Comparison of ENCODE assay signal across 1 cellular context in the genomic region with DNA sequence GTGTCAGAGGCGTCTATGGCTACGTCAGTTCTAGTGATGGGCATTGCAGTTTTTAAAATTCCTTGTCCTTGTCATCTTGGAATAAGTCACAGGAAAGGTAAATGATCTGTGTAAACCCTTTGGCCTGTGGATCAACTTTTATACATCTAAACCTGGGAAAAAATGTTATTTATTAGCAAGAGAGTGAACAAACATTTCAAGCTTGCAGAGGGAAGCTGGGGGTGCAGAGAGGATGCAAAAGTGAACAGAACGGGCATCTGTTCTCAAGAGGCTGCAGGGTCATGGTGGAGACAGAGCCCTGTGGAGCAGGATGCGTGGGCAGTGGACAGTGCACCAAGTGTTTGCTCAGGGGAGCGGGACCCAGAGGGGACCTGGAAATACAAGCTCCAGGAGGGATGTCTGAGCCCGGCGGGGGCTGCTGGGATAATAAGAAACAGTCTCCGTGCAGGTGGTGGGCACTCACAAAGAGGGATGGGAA.
TF ChIP-seq lines count a peak whose summit lies in the region.

No MANE protein-coding gene starts in this region.

TF ChIP-seq in HepG2, 621 proteins besides CTCF, POLR2A, EP300 and RAD21 (continued from another document):
- TF ChIP-seq, protein P1, sequence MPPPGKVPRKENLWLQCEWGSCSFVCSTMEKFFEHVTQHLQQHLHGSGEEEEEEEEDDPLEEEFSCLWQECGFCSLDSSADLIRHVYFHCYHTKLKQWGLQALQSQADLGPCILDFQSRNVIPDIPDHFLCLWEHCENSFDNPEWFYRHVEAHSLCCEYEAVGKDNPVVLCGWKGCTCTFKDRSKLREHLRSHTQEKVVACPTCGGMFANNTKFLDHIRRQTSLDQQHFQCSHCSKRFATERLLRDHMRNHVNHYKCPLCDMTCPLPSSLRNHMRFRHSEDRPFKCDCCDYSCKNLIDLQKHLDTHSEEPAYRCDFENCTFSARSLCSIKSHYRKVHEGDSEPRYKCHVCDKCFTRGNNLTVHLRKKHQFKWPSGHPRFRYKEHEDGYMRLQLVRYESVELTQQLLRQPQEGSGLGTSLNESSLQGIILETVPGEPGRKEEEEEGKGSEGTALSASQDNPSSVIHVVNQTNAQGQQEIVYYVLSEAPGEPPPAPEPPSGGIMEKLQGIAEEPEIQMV (CRISPR knock-in tag; IDR thresholded peaks at IDR 0.05; ENCODE audit: low read depth): 0 out of 2 replicates have a peak, but pooled peaks have one; percentile 0
- 0 out of 2 replicates have a peak, but pooled peaks have one; percentile 71 for TF ChIP-seq ZNF17 (CRISPR knock-in tag; IDR thresholded peaks at IDR 0.05)
- TF ChIP-seq ZNF510 (CRISPR knock-in tag; IDR thresholded peaks at IDR 0.05; ENCODE audit: low read depth): no peak
- TF ChIP-seq, protein P2, sequence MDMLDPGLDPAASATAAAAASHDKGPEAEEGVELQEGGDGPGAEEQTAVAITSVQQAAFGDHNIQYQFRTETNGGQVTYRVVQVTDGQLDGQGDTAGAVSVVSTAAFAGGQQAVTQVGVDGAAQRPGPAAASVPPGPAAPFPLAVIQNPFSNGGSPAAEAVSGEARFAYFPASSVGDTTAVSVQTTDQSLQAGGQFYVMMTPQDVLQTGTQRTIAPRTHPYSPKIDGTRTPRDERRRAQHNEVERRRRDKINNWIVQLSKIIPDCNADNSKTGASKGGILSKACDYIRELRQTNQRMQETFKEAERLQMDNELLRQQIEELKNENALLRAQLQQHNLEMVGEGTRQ (IDR thresholded peaks at IDR 0.05; ENCODE audit: low read depth, low read length): 0 out of 2 replicates have a peak, but pooled peaks have one; percentile 0
- TF ChIP-seq, protein P2 (CRISPR knock-in tag; IDR thresholded peaks at IDR 0.05; ENCODE audit: borderline replicate concordance): no peak
